ENCODE assay signal across 35 cellular contexts in the genomic region with DNA sequence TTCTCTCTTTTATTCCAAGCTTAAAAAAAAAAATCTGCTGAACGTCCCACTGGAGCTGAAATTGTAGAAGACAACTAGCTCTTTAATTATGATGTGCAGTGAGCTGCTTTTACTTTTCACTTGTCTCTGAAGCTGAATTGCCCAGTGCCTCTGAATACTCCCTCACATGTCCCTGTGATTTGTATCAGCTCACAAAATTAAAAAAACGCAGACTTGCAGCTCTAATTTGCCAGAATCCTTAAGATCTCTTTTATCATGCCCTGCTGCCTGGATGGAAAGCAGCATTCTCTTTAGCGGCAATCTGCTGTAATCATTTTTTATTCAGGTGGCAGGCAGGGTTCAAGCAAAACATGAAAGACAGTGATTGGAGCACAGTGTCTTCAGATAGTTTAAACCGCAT.
"Had no signal": no experiment of that assay in that cellular context is flagged by ENCODE, and none has a peak within 500 bp of the region (broad histone marks: within the 10 kb centered on the region; RNA-seq: fewer than 3 reads in every experiment).

No MANE protein-coding gene starts in this region.

- H3K4me2 ChIP-seq: KMS-11 had no signal

- H3K9ac ChIP-seq: KMS-11 had no signal

- DNase-seq: Karpas-422, Kasumi-1, KBM-7, KG1, MG63, MM.1S, MV-4-11, NCI-H1048, NCI-H1092, NCI-H1092 treated with DMSO at 0.1 percent for 48 hours, NCI-H1105, NCI-H1105 treated with DMSO at 0.1 percent for 48 hours, NCI-H1417, NCI-H1417 treated with DMSO at 0.1 percent for 48 hours, NCI-H1436, NCI-H1436 treated with DMSO at 0.1 percent for 48 hours, NCI-H146, NCI-H1694, NCI-H1694 treated with DMSO at 0.1 percent for 48 hours, NCI-H187, NCI-H187 treated with DMSO at 0.1 percent for 48 hours, NCI-H1930, NCI-H2029, NCI-H2029 treated with DMSO at 0.1 percent for 48 hours, NCI-H2081, NCI-H2081 treated with DMSO at 0.1 percent for 48 hours, NCI-H2107, NCI-H2171, NCI-H2171 treated with DMSO at 0.1 percent for 48 hours, NCI-H2227 treated with DMSO at 0.1 percent for 48 hours, NCI-H226, NCI-H345, NCI-H446, NCI-H446 treated with DMSO at 0.1 percent for 48 hours had no signal

- H3K27ac ChIP-seq: KMS-11 had no signal

- H3K4me3 ChIP-seq: MG63 had no signal

- H3K36me3 ChIP-seq: MG63 had no signal

- H3K27me3 ChIP-seq: MG63 had no signal
